Comparison of ENCODE assay signal across 11 cellular contexts in the genomic region with DNA sequence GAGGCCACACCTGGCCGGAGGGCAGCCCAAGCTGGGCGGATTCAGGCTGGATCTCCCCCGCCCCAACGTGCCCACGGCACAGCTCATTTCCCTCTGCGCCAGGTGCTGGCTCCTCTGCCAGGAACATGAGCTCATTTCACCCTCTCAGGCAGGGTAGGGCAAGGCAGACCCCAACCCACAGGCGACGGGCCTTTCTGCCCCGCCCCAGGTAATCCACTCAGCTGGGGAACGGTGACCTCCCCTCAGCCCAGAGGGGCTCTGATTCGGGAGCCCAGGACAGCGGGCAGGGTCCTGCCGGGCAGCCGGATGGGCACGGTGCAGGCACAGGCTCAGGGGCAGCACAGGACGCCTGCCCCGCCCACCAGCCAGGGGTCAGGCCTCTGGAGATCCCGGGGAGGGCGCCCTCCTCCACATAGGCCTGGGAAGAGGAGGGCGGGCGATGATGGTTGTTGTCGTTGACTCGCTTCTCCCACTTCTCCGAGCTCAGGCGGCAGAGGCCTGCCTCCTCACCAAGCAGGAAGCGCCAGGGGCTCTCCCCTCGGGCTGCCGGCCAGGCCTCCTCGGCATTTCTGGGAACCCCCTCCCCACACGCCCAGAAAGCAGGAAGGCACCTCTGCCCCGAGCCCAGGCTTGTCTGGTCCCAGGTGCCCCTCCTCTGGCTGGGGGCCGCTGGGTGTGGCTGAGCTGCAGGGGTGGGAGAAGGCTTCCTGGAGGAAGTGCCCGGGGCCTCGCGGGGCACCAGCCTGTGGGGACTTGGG. TPM values are rescaled to one million over a fixed set of nuclear protein-coding genes. Genes with fewer than 3 reads are reported as not detected.
DNase-seq lines count a peak whose midpoint lies in the region; ATAC-seq and TF ChIP-seq lines count a peak whose summit lies in the region.
"Had no signal": no experiment of that assay in that cellular context is flagged by ENCODE, and none has a peak within 500 bp of the region (broad histone marks: within the 10 kb centered on the region; RNA-seq: fewer than 3 reads in every experiment).

No MANE protein-coding gene starts in this region.

- no peaks in the 10 kb centered on the region for H3K9me3 Mint-ChIP-seq in activated CD4-positive, alpha-beta memory T cell treated with anti-CD3 and anti-CD28 coated beads for 36 hours

- H3K36me3 ChIP-seq in vagina: no peaks in the 10 kb centered on the region

- peak overlapping the region; percentile 69 for H3K27ac ChIP-seq in vagina

- peak; percentile 20 to 33 (median 20) for DNase-seq in stimulated activated CD4-positive, alpha-beta T cell treated with anti-CD3 and anti-CD28 coated beads, Interleukin-12 subunit alpha, Interleukin-12 subunit beta, amount 100 ng/mL, for 48 hours (ENCODE audit: low read depth in 2 of 3, low spot score in 1 of 3)
- DNase-seq in stimulated activated CD4-positive, alpha-beta T cell treated with anti-CD3 and anti-CD28 coated beads, Interleukin-12 subunit alpha, Interleukin-12 subunit beta, amount 100 ng/mL, for 4 hours: no peak
- DNase-seq in activated CD4-positive, alpha-beta memory T cell treated with anti-CD3 and anti-CD28 coated beads for 36 hours: peak; percentile 80
- DNase-seq in iris pigment epithelial cell (ENCODE audit: low read depth) (peak; percentile 10), vagina (ENCODE audit: extremely low spot score in 2 of 2) (no peak), C1 segment of cervical spinal cord (lab: John Stamatoyannopoulos, UW) (no peak), mucosa of gallbladder (ENCODE audit: low spot score) (no peak)
- DNase-seq: DMS153; nucleus accumbens; stimulated activated naive CD4-positive, alpha-beta T cell had no signal

- no peak for TF ChIP-seq POLR2A in vagina (IDR thresholded peaks at IDR 0.05)

- no peaks in the 10 kb centered on the region for H3K4me1 Mint-ChIP-seq in activated CD4-positive, alpha-beta memory T cell treated with anti-CD3 and anti-CD28 coated beads for 36 hours (ENCODE audit: low read depth)

- POLR2A ChIA-PET in activated CD4-positive, alpha-beta memory T cell treated with anti-CD3 and anti-CD28 coated beads for 36 hours (lab: Charles Lee): interaction anchor here (1.0 kb wide), 1 partner anchor 58 kb away, joined by 3 read pairs; no protein-coding TSS in a partner anchor

- no peaks in the 10 kb centered on the region for H3K27me3 Mint-ChIP-seq in activated CD4-positive, alpha-beta memory T cell treated with anti-CD3 and anti-CD28 coated beads for 36 hours

- H3K36me3 Mint-ChIP-seq in activated CD4-positive, alpha-beta memory T cell treated with anti-CD3 and anti-CD28 coated beads for 36 hours: no peaks in the 10 kb centered on the region

- H3K4me3 Mint-ChIP-seq in activated CD4-positive, alpha-beta memory T cell treated with anti-CD3 and anti-CD28 coated beads for 36 hours: no peak overlapping the region

- CTCF ChIA-PET in activated CD4-positive, alpha-beta memory T cell treated with anti-CD3 and anti-CD28 coated beads for 36 hours (lab: Charles Lee): interaction anchor here (1.0 to 2.0 kb wide), 4 partner anchors 15 to 147 kb away, joined by 3 to 13 read pairs (median 4); no protein-coding TSS in a partner anchor

- no peaks in the 10 kb centered on the region for H3K27me3 ChIP-seq in vagina

- H3K9me3 ChIP-seq in vagina: no peaks in the 10 kb centered on the region

- no peak for ATAC-seq in GM21619 (IDR thresholded peaks at IDR 0.05; ENCODE audit: unreplicated experiment)

- peaks cover 54% of the 10 kb centered on the region for H3K4me1 ChIP-seq in vagina

- H3K27ac Mint-ChIP-seq in activated CD4-positive, alpha-beta memory T cell treated with anti-CD3 and anti-CD28 coated beads for 36 hours: no peak overlapping the region

- no peak for TF ChIP-seq CTCF in vagina (IDR thresholded peaks at IDR 0.05)

- intact Hi-C loops in activated CD4-positive, alpha-beta memory T cell treated with anti-CD3 and anti-CD28 coated beads for 36 hours (cut with micrococcal nuclease): no loop called here
- intact Hi-C loops in vagina (cut with DNase I): no loop called here

- H3K4me3 ChIP-seq in vagina: no peak overlapping the region

RNA-seq across cellular contexts. Expression of gene TACC3, which starts 31.1 kb away (rescaled TPM):
- 100 to 1,000 TPM; 194 to 201 TPM for total RNA-seq in activated CD4-positive, alpha-beta memory T cell treated with anti-CD3 and anti-CD28 coated beads for 36 hours
- total RNA-seq in vagina: 16.0 TPM
- total RNA-seq in mucosa of gallbladder: 16.2 TPM

RNA-seq across cellular contexts. Expression of gene TMEM129, which starts 31.3 kb away (rescaled TPM):
- 10 to 100 TPM; 16.2 to 18.1 TPM for total RNA-seq in activated CD4-positive, alpha-beta memory T cell treated with anti-CD3 and anti-CD28 coated beads for 36 hours
- total RNA-seq in vagina (50.6 TPM), mucosa of gallbladder (60.5 TPM)

RNA-seq across cellular contexts. Expression of gene SLBP, which starts 40.3 kb away (rescaled TPM):
- 100 to 1,000 TPM; 103 to 106 TPM for total RNA-seq in activated CD4-positive, alpha-beta memory T cell treated with anti-CD3 and anti-CD28 coated beads for 36 hours
- 49.6 TPM for total RNA-seq in vagina
- total RNA-seq in mucosa of gallbladder: 26.4 TPM

RNA-seq across cellular contexts. Expression of gene FGFR3, which starts 40.6 kb away (rescaled TPM):
- under 1 TPM; 0.21 to 0.27 TPM for total RNA-seq in activated CD4-positive, alpha-beta memory T cell treated with anti-CD3 and anti-CD28 coated beads for 36 hours
- 96.5 TPM for total RNA-seq in vagina
- total RNA-seq in mucosa of gallbladder: 104 TPM

Comparison
In these comparisons a context has a peak if more than half of its experiments do, and no peak if none do; other contexts are left out.
1. DNase-seq: peak in stimulated activated CD4-positive, alpha-beta T cell treated with anti-CD3 and anti-CD28 coated beads, Interleukin-12 subunit alpha, Interleukin-12 subunit beta, amount 100 ng/mL, for 48 hours (3 of 3), activated CD4-positive, alpha-beta memory T cell treated with anti-CD3 and anti-CD28 coated beads for 36 hours (single experiment) and iris pigment epithelial cell (single experiment); none in stimulated activated CD4-positive, alpha-beta T cell treated with anti-CD3 and anti-CD28 coated beads, Interleukin-12 subunit alpha, Interleukin-12 subunit beta, amount 100 ng/mL, for 4 hours (single experiment), vagina (0 of 2), C1 segment of cervical spinal cord (0 of 14) and mucosa of gallbladder (single experiment).
2. RNA of gene TACC3, which starts 31.1 kb away (total RNA-seq): 194 to 201 TPM in activated CD4-positive, alpha-beta memory T cell treated with anti-CD3 and anti-CD28 coated beads for 36 hours; 16.2 TPM in mucosa of gallbladder (single experiment) and 16.0 TPM in vagina (single experiment); every median in the first group is over 10 times any median in the second.